In genomic region chr22:46274381-46274780, GRCh38 we compare ENCODE assay signal across 35 cellular contexts. TPM values are rescaled to one million over a fixed set of nuclear protein-coding genes. Genes with fewer than 3 reads are reported as not detected.
"Had no signal": no experiment of that assay in that cellular context is flagged by ENCODE, and none has a peak within 500 bp of the region (broad histone marks: within the 10 kb centered on the region; RNA-seq: fewer than 3 reads in every experiment).

No MANE protein-coding gene starts in this region.

- FAIRE-seq: astrocyte, TTC549 had no signal

- H3K4me1 ChIP-seq: breast epithelium had no signal

- H3K9me3 ChIP-seq: adrenal gland, body of pancreas, breast epithelium had no signal

- DNase-seq: activated B cell treated with CpG ODN at 0.5 μM for 24 hours; activated CD4-positive, alpha-beta memory T cell treated with anti-CD3 and anti-CD28 coated beads for 36 hours; activated CD4-positive, alpha-beta T cell treated with anti-CD3 and anti-CD28 coated beads for 4 hours; activated CD4-positive, alpha-beta T cell treated with anti-CD3 and anti-CD28 coated beads, Interleukin-2, amount 10 ng/mL, durations not matched to agents 24 days and 14 days; activated CD4-positive, alpha-beta T cell treated with anti-CD3 and anti-CD28 coated beads, Interleukin-2, amount 50 U/mL, for 1 hour; activated CD4-positive, alpha-beta T cell treated with anti-CD3 and anti-CD28 coated beads, Interleukin-2, amount 50 U/mL, for 4 hours; activated CD4-positive, CD25-positive, alpha-beta regulatory T cell treated with anti-CD3 and anti-CD28 coated beads, Interleukin-2, amount 50 U/mL, for 72 hours; activated CD8-positive, alpha-beta memory T cell treated with anti-CD3 and anti-CD28 coated beads, Interleukin-2, amount 50 U/mL, for 4 hours; activated CD8-positive, alpha-beta T cell treated with anti-CD3 and anti-CD28 coated beads for 36 hours; activated effector memory CD4-positive, alpha-beta T cell treated with anti-CD3 and anti-CD28 coated beads, Interleukin-2, amount 50 U/mL, for 16 hours; activated gamma-delta T cell treated with Interleukin-2 at 50 U/mL for 16 hours; activated naive CD4-positive, alpha-beta T cell; activated naive CD4-positive, alpha-beta T cell treated with anti-CD3 and anti-CD28 coated beads for 36 hours; activated naive CD4-positive, alpha-beta T cell treated with anti-CD3 and anti-CD28 coated beads, Interleukin-2, amount 50 U/mL, for 16 hours; activated naive CD8-positive, alpha-beta T cell treated with anti-CD3 and anti-CD28 coated beads for 36 hours; activated T-cell treated with anti-CD3 and anti-CD28 coated beads for 4 hours; activated T-cell treated with anti-CD3 and anti-CD28 coated beads, Interleukin-2, amount 50 U/mL, for 1 hour; activated T-cell treated with anti-CD3 and anti-CD28 coated beads, Interleukin-2, amount 50 U/mL, for 4 hours; activated T-cell treated with anti-CD3 and anti-CD28 coated beads, Interleukin-2, amount 50 U/mL, for 72 hours; amniotic stem cell; body of pancreas; brain microvascular endothelial cell; caudate nucleus; cerebellar nuclear complex; T-helper 1 cell; T-helper 2 cell; T-helper 9 cell had no signal

- H3K27ac ChIP-seq: adrenal gland, body of pancreas, brain microvascular endothelial cell, breast epithelium, VCaP had no signal

- H3K4me3 ChIP-seq: adrenal gland, body of pancreas, breast epithelium had no signal

- H3K27me3 ChIP-seq: adrenal gland, body of pancreas, brain microvascular endothelial cell, breast epithelium had no signal

- ATAC-seq: activated CD8-positive, alpha-beta T cell treated with anti-CD3 and anti-CD28 coated beads for 36 hours; activated naive CD4-positive, alpha-beta T cell treated with anti-CD3 and anti-CD28 coated beads, Interleukin-2, amount 50 U/mL, for 72 hours; activated T-cell treated with anti-CD3 and anti-CD28 coated beads, Interleukin-2, amount 50 U/mL, for 4 hours; activated T-cell treated with anti-CD3 and anti-CD28 coated beads, Interleukin-2, amount 50 U/mL, for 72 hours; activated T-helper 17 cell treated with anti-CD3 and anti-CD28 coated beads, Interleukin-2, amount 50 U/mL, for 72 hours; body of pancreas had no signal

RNA-seq across cellular contexts. Expression of gene PKDREJ, which starts 11.2 kb away (rescaled TPM):
- total RNA-seq: activated B cell treated with CpG ODN at 0.5 μM for 24 hours; activated CD4-positive, alpha-beta memory T cell treated with anti-CD3 and anti-CD28 coated beads for 36 hours; activated CD4-positive, alpha-beta T cell treated with anti-CD3 and anti-CD28 coated beads, Interleukin-2, amount 10 ng/mL, durations not matched to agents 24 days and 14 days; activated CD8-positive, alpha-beta memory T cell treated with anti-CD3 and anti-CD28 coated beads for 36 hours; activated CD8-positive, alpha-beta T cell treated with anti-CD3 and anti-CD28 coated beads for 36 hours; activated naive CD4-positive, alpha-beta T cell treated with anti-CD3 and anti-CD28 coated beads for 36 hours; activated naive CD8-positive, alpha-beta T cell treated with anti-CD3 and anti-CD28 coated beads for 36 hours; activated T-cell treated with anti-CD3 and anti-CD28 coated beads, Interleukin-2, amount 50 U/mL, for 4 hours; activated T-cell treated with anti-CD3 and anti-CD28 coated beads, Interleukin-2, amount 50 U/mL, for 72 hours; activated T-helper 17 cell treated with anti-CD3 and anti-CD28 coated beads, Interleukin-2, amount 50 U/mL, for 72 hours; astrocyte had no signal
